8 cellular contexts compared by ENCODE assay signal in genomic region chr14:77459072-77459723, GRCh38. TPM values are rescaled to one million over a fixed set of nuclear protein-coding genes. Genes with fewer than 3 reads are reported as not detected.
DNase-seq lines count a peak whose midpoint lies in the region; ATAC-seq and TF ChIP-seq lines count a peak whose summit lies in the region.

No MANE protein-coding gene starts in this region.

- TF ChIP-seq CTCF in A673 (conservative IDR thresholded peaks at IDR 0.05; ENCODE audit: low read depth, low read length) (peak; percentile 91), GM12873 (IDR thresholded peaks at IDR 0.05; ENCODE audit: insufficient read depth, low read depth, low read length, missing control alignments) (peak; percentile 76)

- intact Hi-C loops in A673 (cut with micrococcal nuclease; ENCODE audit: unreplicated experiment): loop anchor here (2.0 kb wide), 3 partner anchors 92 to 306 kb away; partner anchors contain the start of genes ALKBH1 and SLIRP
- intact Hi-C loops in activated CD4-positive, alpha-beta memory T cell treated with anti-CD3 and anti-CD28 coated beads for 36 hours (cut with micrococcal nuclease): loop anchor here (2.0 to 10.0 kb wide), 5 partner anchors 184 to 694 kb away; partner anchors contain the start of genes ANGEL1 and VASH1

- peaks cover 14% of the 10 kb centered on the region for H3K4me1 ChIP-seq in A673 (ENCODE audit: insufficient read depth, low read length, poor library complexity, severe bottlenecking)

- H3K4me3 Mint-ChIP-seq in activated CD4-positive, alpha-beta memory T cell treated with anti-CD3 and anti-CD28 coated beads for 36 hours: peak overlapping the region; percentile 100

- no peak for ATAC-seq in GM18517 (IDR thresholded peaks at IDR 0.05; ENCODE audit: unreplicated experiment)

- peaks cover 35% of the 10 kb centered on the region for H3K36me3 Mint-ChIP-seq in activated CD4-positive, alpha-beta memory T cell treated with anti-CD3 and anti-CD28 coated beads for 36 hours

- CTCF ChIA-PET in A673 (lab: Charles Lee): interaction anchor here (0.6 to 1.4 kb wide), 4 partner anchors 12 to 92 kb away, joined by 3 to 10 read pairs (median 6); no protein-coding TSS in a partner anchor
- CTCF ChIA-PET in activated CD4-positive, alpha-beta memory T cell treated with anti-CD3 and anti-CD28 coated beads for 36 hours (lab: Charles Lee): interaction anchor here (0.6 to 2.5 kb wide), 25 partner anchors 8 to 341 kb away, joined by 3 to 22 read pairs (median 5); partner anchors contain the start of genes ADCK1, GSTZ1, POMT2 and SAMD15

- H3K27ac Mint-ChIP-seq in activated CD4-positive, alpha-beta memory T cell treated with anti-CD3 and anti-CD28 coated beads for 36 hours: peak overlapping the region; percentile 98

- no peaks in the 10 kb centered on the region for H3K9me3 Mint-ChIP-seq in activated CD4-positive, alpha-beta memory T cell treated with anti-CD3 and anti-CD28 coated beads for 36 hours

- H3K4me3 ChIP-seq in A673 (ENCODE audit: low read depth, low read length, poor library complexity, severe bottlenecking): peak overlapping the region; percentile 88

- no peaks in the 10 kb centered on the region for H3K27me3 Mint-ChIP-seq in activated CD4-positive, alpha-beta memory T cell treated with anti-CD3 and anti-CD28 coated beads for 36 hours

- no peaks in the 10 kb centered on the region for H3K9me3 ChIP-seq in A673 (ENCODE audit: low read depth, low read length, poor library complexity, severe bottlenecking)

- H3K27me3 ChIP-seq in A673 (replicated peaks; ENCODE audit: insufficient read depth, low read depth, low read length, poor library complexity): no peaks in the 10 kb centered on the region

- H3K4me1 Mint-ChIP-seq in activated CD4-positive, alpha-beta memory T cell treated with anti-CD3 and anti-CD28 coated beads for 36 hours (ENCODE audit: low read depth): peaks cover 35% of the 10 kb centered on the region

- peaks cover 47% of the 10 kb centered on the region for H3K36me3 ChIP-seq in A673 (ENCODE audit: insufficient read depth, low read length, poor library complexity, severe bottlenecking)

- peak; percentile 87 for DNase-seq in A673 (ENCODE audit: low spot score)
- peak; percentile 16 for DNase-seq in NCI-H446 treated with DMSO at 0.1 percent for 48 hours (lab: John Stamatoyannopoulos, UW)
- DNase-seq in activated CD4-positive, alpha-beta memory T cell treated with anti-CD3 and anti-CD28 coated beads for 36 hours: peak; percentile 80
- DNase-seq in effector CD8-positive, alpha-beta T cell (lab: John Stamatoyannopoulos, UW): peak; percentile 38
- DNase-seq in mucosa of gallbladder (ENCODE audit: low spot score): peak; percentile 66
- peak; percentile 15 to 26 for DNase-seq in stimulated activated CD8-positive, alpha-beta memory T cell treated with anti-CD3 and anti-CD28 coated beads, Interleukin-7, amount 100 ng/mL, for 1 hour (ENCODE audit: low read depth in 2 of 2)

- BruUV-seq in A673 (replicated peaks; lab: Mats Ljungman, UMichigan): no TSS peak

- peak overlapping the region; percentile 95 for H3K27ac ChIP-seq in A673 (ENCODE audit: low read depth, low read length, poor library complexity, severe bottlenecking)

- POLR2A ChIA-PET in A673 (lab: Charles Lee; ENCODE audit: low non-redundant PET): interaction anchor here (0.7 kb wide), 1 partner anchor 143 kb away, joined by 9 read pairs; no protein-coding TSS in a partner anchor
- POLR2A ChIA-PET in activated CD4-positive, alpha-beta memory T cell treated with anti-CD3 and anti-CD28 coated beads for 36 hours (lab: Charles Lee): interaction anchor here (0.7 to 1.0 kb wide), 2 partner anchors 138 to 362 kb away, joined by 3 read pairs; partner anchors contain the start of genes CIPC, GSTZ1 and POMT2

RNA-seq across cellular contexts. Expression of gene AHSA1, which starts 1.3 kb away (rescaled TPM):
- 276 and 375 TPM in 2 replicates for total RNA-seq in A673 (2021)
- total RNA-seq in activated CD4-positive, alpha-beta memory T cell treated with anti-CD3 and anti-CD28 coated beads for 36 hours: 100 to 1,000 TPM; 253 to 269 TPM
- total RNA-seq in mucosa of gallbladder: 153 TPM

RNA-seq across cellular contexts. Expression of gene VIPAS39, which starts 1.8 kb away (rescaled TPM):
- 16.7 and 19.8 TPM in 2 replicates for total RNA-seq in A673 (2021)
- total RNA-seq in activated CD4-positive, alpha-beta memory T cell treated with anti-CD3 and anti-CD28 coated beads for 36 hours: 10 to 100 TPM; 14.9 to 16.8 TPM
- 21.7 TPM for total RNA-seq in mucosa of gallbladder

RNA-seq across cellular contexts. Expression of gene NOXRED1, which starts 35.9 kb away (rescaled TPM):
- total RNA-seq in A673 (2021) (0.58 and 1.0 TPM in 2 replicates), mucosa of gallbladder (0.37 TPM)
- total RNA-seq in activated CD4-positive, alpha-beta memory T cell treated with anti-CD3 and anti-CD28 coated beads for 36 hours: under 1 TPM; 0.59 to 0.65 TPM

RNA-seq across cellular contexts. Expression of gene ISM2, which starts 39.4 kb away (rescaled TPM):
- total RNA-seq in A673 (2021) (4.3 and 5.1 TPM in 2 replicates), mucosa of gallbladder (0.23 TPM)
- not detected for total RNA-seq in activated CD4-positive, alpha-beta memory T cell treated with anti-CD3 and anti-CD28 coated beads for 36 hours

Comparison
In these comparisons a context has a peak if more than half of its experiments do, and no peak if none do; other contexts are left out.
1. DNase-seq: peak in every context shown above with its lines; median percentile 87 in A673; 80 in activated CD4-positive, alpha-beta memory T cell treated with anti-CD3 and anti-CD28 coated beads for 36 hours; 66 in mucosa of gallbladder; 38 in effector CD8-positive, alpha-beta T cell; 20 in stimulated activated CD8-positive, alpha-beta memory T cell treated with anti-CD3 and anti-CD28 coated beads, Interleukin-7, amount 100 ng/mL, for 1 hour; 16 in NCI-H446 treated with DMSO at 0.1 percent for 48 hours.